12 cellular contexts compared by ENCODE assay signal in genomic region chr3:30124435-30125390, GRCh38.
DNase-seq lines count a peak whose midpoint lies in the region; ATAC-seq and TF ChIP-seq lines count a peak whose summit lies in the region.
"Had no signal": no experiment of that assay in that cellular context is flagged by ENCODE, and none has a peak within 500 bp of the region (broad histone marks: within the 10 kb centered on the region; RNA-seq: fewer than 3 reads in every experiment).

No MANE protein-coding gene starts in this region.

- no peaks in the 10 kb centered on the region for H3K9me3 ChIP-seq in AG04450 (ENCODE audit: control insufficient read depth, insufficient read depth, low read length)
- H3K9me3 ChIP-seq in HEK293 (ENCODE audit: control insufficient read depth, insufficient read depth, low read depth, low read length), result no peaks in the 10 kb centered on the region
- no peaks in the 10 kb centered on the region for H3K9me3 ChIP-seq in hepatocyte (ENCODE audit: low read depth)
- H3K9me3 ChIP-seq in OCI-LY7 (ENCODE audit: low read length), result no peaks in the 10 kb centered on the region
- H3K9me3 ChIP-seq: MG63 had no signal

- H3K4me1 ChIP-seq in HEK293 (ENCODE audit: control insufficient read depth, insufficient read depth, low read length) (no peaks in the 10 kb centered on the region), hepatocyte (ENCODE audit: insufficient read depth) (no peaks in the 10 kb centered on the region), OCI-LY7 (ENCODE audit: insufficient read depth, low read length, poor library complexity, severe bottlenecking) (no peaks in the 10 kb centered on the region)

- CTCF ChIA-PET in AG04450 (lab: Charles Lee), result no interaction called here
- CTCF ChIA-PET in HEK293 (lab: Yijun Ruan, JAX), result interaction anchor here (1.3 kb wide), 1 partner anchor 10 kb away, joined by 4 read pairs; no protein-coding TSS in a partner anchor
- CTCF ChIA-PET in WTC11 (lab: Charles Lee), result interaction anchor here (0.9 kb wide), 1 partner anchor 74 kb away, joined by 3 read pairs; no protein-coding TSS in a partner anchor
- CTCF ChIA-PET in OCI-LY7 (lab: Charles Lee; ENCODE audit: unreplicated experiment), result no interaction called here

- H3K9me3 Mint-ChIP-seq in WTC11, result peaks cover 18% of the 10 kb centered on the region
- H3K9me3 Mint-ChIP-seq: activated naive CD8-positive, alpha-beta T cell treated with anti-CD3 and anti-CD28 coated beads, Interleukin-2, amount 50 U/mL, for 24 hours had no signal

- BruUV-seq in OCI-LY7 (replicated peaks; lab: Mats Ljungman, UMichigan), result no TSS peak

- H2AFZ ChIP-seq in hepatocyte, result no peak overlapping the region
- H2AFZ ChIP-seq in OCI-LY7 (ENCODE audit: low read length), result no peak overlapping the region

- H3K9me2 ChIP-seq in hepatocyte (replicated peaks; ENCODE audit: insufficient read depth) (no peaks in the 10 kb centered on the region), OCI-LY7 (ENCODE audit: insufficient read depth, low read length) (no peaks in the 10 kb centered on the region)

- intact Hi-C loops in OCI-LY7 (cut with micrococcal nuclease; ENCODE audit: unreplicated experiment), result no loop called here

- H3K4me3 ChIP-seq in AG04450 (ENCODE audit: low read depth, low read length) (no peak overlapping the region), HEK293 (ENCODE audit: low read depth, low read length) (no peak overlapping the region), hepatocyte (no peak overlapping the region), OCI-LY7 (ENCODE audit: low read depth, low read length, poor library complexity, severe bottlenecking) (no peak overlapping the region)
- H3K4me3 ChIP-seq: MG63 had no signal

- no peaks in the 10 kb centered on the region for H3K27me3 ChIP-seq in AG04450 (ENCODE audit: control insufficient read depth, insufficient read depth, low read length)
- no peaks in the 10 kb centered on the region for H3K27me3 ChIP-seq in hepatocyte
- H3K27me3 ChIP-seq: MG63 had no signal

- no peaks in the 10 kb centered on the region for H3K36me3 Mint-ChIP-seq in WTC11
- H3K36me3 Mint-ChIP-seq: CD8-positive, alpha-beta T cell had no signal

- WGBS in hepatocyte (ENCODE audit: low lambda C conversion rate, missing lambda C conversion rate), result 57% methylated on average over 2 of the region's 2 CpGs

- H4K20me1 ChIP-seq in hepatocyte (ENCODE audit: insufficient read depth, poor library complexity, severe bottlenecking) (no peaks in the 10 kb centered on the region), OCI-LY7 (ENCODE audit: insufficient read depth, low read length) (no peaks in the 10 kb centered on the region)

- H3K27ac Mint-ChIP-seq in WTC11, result no peak overlapping the region
- H3K27ac Mint-ChIP-seq: activated naive CD8-positive, alpha-beta T cell treated with anti-CD3 and anti-CD28 coated beads, Interleukin-2, amount 50 U/mL, for 24 hours; CD8-positive, alpha-beta T cell; naive thymus-derived CD8-positive, alpha-beta T cell had no signal

- ATAC-seq in WTC11 (peak; percentile 74), GM18519 (IDR thresholded peaks at IDR 0.05; ENCODE audit: low FRiP score, unreplicated experiment) (no peak), HG03354 (IDR thresholded peaks at IDR 0.05; ENCODE audit: poor library complexity, severe bottlenecking, unreplicated experiment) (no peak)
- ATAC-seq: activated naive CD8-positive, alpha-beta T cell treated with anti-CD3 and anti-CD28 coated beads, Interleukin-2, amount 50 U/mL, for 24 hours; CD8-positive, alpha-beta T cell; naive thymus-derived CD8-positive, alpha-beta T cell had no signal

- no peaks in the 10 kb centered on the region for H3K36me3 ChIP-seq in HEK293 (ENCODE audit: control insufficient read depth in 2 of 2, insufficient read depth in 1 of 2, low read length in 2 of 2)
- H3K36me3 ChIP-seq in hepatocyte (replicated peaks; ENCODE audit: insufficient read depth, low read depth), result no peaks in the 10 kb centered on the region
- H3K36me3 ChIP-seq in OCI-LY7 (ENCODE audit: insufficient read depth, low read length), result no peaks in the 10 kb centered on the region
- H3K36me3 ChIP-seq: MG63 had no signal

- POLR2A ChIA-PET in AG04450 (lab: Yijun Ruan, JAX) (no interaction called here), HEK293 (lab: Yijun Ruan, JAX) (no interaction called here), WTC11 (lab: Charles Lee) (no interaction called here), OCI-LY7 (lab: Charles Lee) (interaction anchor here (0.6 kb wide), 1 partner anchor 10 kb away, joined by 3 read pairs; no protein-coding TSS in a partner anchor)

- no peak overlapping the region for H3K4me3 Mint-ChIP-seq in WTC11
- H3K4me3 Mint-ChIP-seq: activated naive CD8-positive, alpha-beta T cell treated with anti-CD3 and anti-CD28 coated beads, Interleukin-2, amount 50 U/mL, for 24 hours; CD8-positive, alpha-beta T cell; naive thymus-derived CD8-positive, alpha-beta T cell had no signal

- H3K4me2 ChIP-seq in hepatocyte, result no peak overlapping the region
- H3K4me2 ChIP-seq in OCI-LY7 (ENCODE audit: low read length), result no peak overlapping the region

- no peaks in the 10 kb centered on the region for H3K79me2 ChIP-seq in hepatocyte
- no peaks in the 10 kb centered on the region for H3K79me2 ChIP-seq in OCI-LY7 (ENCODE audit: insufficient read depth, low read depth, low read length)

- H3K27ac ChIP-seq in AG04450 (ENCODE audit: low read depth, low read length), result no peak overlapping the region
- H3K27ac ChIP-seq in HEK293 (ENCODE audit: extremely low read depth, low read depth, low read length), result no peak overlapping the region
- H3K27ac ChIP-seq in hepatocyte, result no peak overlapping the region
- H3K27ac ChIP-seq in OCI-LY7 (ENCODE audit: low read depth, low read length, poor library complexity, severe bottlenecking), result no peak overlapping the region

- peak; percentile 4 for DNase-seq in AG04450 (ENCODE audit: low read depth, low spot score)
- DNase-seq in WTC11 (ENCODE audit: low spot score), result no peak
- peak; percentile 32 for DNase-seq in hepatocyte (ENCODE audit: low spot score)
- DNase-seq in OCI-LY7 (ENCODE audit: low spot score), result no peak
- no peak for DNase-seq in iPS-NIHi11 (ENCODE audit: low spot score)
- DNase-seq: activated naive CD8-positive, alpha-beta T cell treated with anti-CD3 and anti-CD28 coated beads, Interleukin-2, amount 50 U/mL, for 24 hours; CD8-positive, alpha-beta T cell; MG63; naive thymus-derived CD8-positive, alpha-beta T cell had no signal

- peaks cover 13% of the 10 kb centered on the region for H3K4me1 Mint-ChIP-seq in WTC11
- H3K4me1 Mint-ChIP-seq: activated naive CD8-positive, alpha-beta T cell treated with anti-CD3 and anti-CD28 coated beads, Interleukin-2, amount 50 U/mL, for 24 hours; naive thymus-derived CD8-positive, alpha-beta T cell had no signal

- TF ChIP-seq CTCF in AG04450 (IDR thresholded peaks at IDR 0.05; ENCODE audit: low read depth, low read length), result no peak
- TF ChIP-seq CTCF in HEK293 (tag by site-specific recombination; IDR thresholded peaks at IDR 0.05), result no peak
- no peak for TF ChIP-seq CTCF in WTC11 (IDR thresholded peaks at IDR 0.05)
- TF ChIP-seq CTCF in hepatocyte (IDR thresholded peaks at IDR 0.05; ENCODE audit: poor library complexity), result no peak
- TF ChIP-seq CTCF in OCI-LY7 (conservative IDR thresholded peaks at IDR 0.05; ENCODE audit: low read length), result no peak

- peaks cover 6% of the 10 kb centered on the region; the same call in 1 of the 2 replicates for H3K27me3 Mint-ChIP-seq in WTC11 (ENCODE audit: low read depth)
- H3K27me3 Mint-ChIP-seq: activated naive CD8-positive, alpha-beta T cell treated with anti-CD3 and anti-CD28 coated beads, Interleukin-2, amount 50 U/mL, for 24 hours; naive thymus-derived CD8-positive, alpha-beta T cell had no signal

TF ChIP-seq in HEK293, 187 proteins besides CTCF, POLR2A, EP300 and RAD21 (continues in another document):
- TF ChIP-seq WT1 (tag by site-specific recombination; IDR thresholded peaks at IDR 0.05) (no peak), SP2 (tag by site-specific recombination; IDR thresholded peaks at IDR 0.05) (no peak), KLF1 (tag by site-specific recombination; IDR thresholded peaks at IDR 0.05) (no peak), ZNF239 (tag by site-specific recombination; IDR thresholded peaks at IDR 0.05) (no peak), ZNF335 (tag by site-specific recombination; conservative IDR thresholded peaks at IDR 0.05) (peak; percentile 36; the same call in 1 of the 2 replicates), ZNF223 (tag by site-specific recombination; IDR thresholded peaks at IDR 0.05) (peak; percentile 49; the same call in 1 of the 2 replicates), ZNF561 (tag by site-specific recombination; IDR thresholded peaks at IDR 0.05; ENCODE audit: borderline replicate concordance) (0 out of 2 replicates have a peak, but pooled peaks have one; percentile 36)
- TF ChIP-seq, protein P1, sequence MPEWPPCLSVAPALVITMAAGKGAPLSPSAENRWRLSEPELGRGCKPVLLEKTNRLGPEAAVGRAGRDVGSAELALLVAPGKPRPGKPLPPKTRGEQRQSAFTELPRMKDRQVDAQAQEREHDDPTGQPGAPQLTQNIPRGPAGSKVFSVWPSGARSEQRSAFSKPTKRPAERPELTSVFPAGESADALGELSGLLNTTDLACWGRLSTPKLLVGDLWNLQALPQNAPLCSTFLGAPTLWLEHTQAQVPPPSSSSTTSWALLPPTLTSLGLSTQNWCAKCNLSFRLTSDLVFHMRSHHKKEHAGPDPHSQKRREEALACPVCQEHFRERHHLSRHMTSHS (tag by site-specific recombination; IDR thresholded peaks at IDR 0.05), result no peak

TF ChIP-seq in WTC11, 78 proteins besides CTCF, POLR2A, EP300 and RAD21:
- TF ChIP-seq, protein P2, sequence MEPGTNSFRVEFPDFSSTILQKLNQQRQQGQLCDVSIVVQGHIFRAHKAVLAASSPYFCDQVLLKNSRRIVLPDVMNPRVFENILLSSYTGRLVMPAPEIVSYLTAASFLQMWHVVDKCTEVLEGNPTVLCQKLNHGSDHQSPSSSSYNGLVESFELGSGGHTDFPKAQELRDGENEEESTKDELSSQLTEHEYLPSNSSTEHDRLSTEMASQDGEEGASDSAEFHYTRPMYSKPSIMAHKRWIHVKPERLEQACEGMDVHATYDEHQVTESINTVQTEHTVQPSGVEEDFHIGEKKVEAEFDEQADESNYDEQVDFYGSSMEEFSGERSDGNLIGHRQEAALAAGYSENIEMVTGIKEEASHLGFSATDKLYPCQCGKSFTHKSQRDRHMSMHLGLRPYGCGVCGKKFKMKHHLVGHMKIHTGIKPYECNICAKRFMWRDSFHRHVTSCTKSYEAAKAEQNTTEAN (CRISPR knock-in tag; IDR thresholded peaks at IDR 0.05), result no peak
- no peak for TF ChIP-seq CBFB (CRISPR knock-in tag; IDR thresholded peaks at IDR 0.05; ENCODE audit: low read depth)
- TF ChIP-seq, protein P3, sequence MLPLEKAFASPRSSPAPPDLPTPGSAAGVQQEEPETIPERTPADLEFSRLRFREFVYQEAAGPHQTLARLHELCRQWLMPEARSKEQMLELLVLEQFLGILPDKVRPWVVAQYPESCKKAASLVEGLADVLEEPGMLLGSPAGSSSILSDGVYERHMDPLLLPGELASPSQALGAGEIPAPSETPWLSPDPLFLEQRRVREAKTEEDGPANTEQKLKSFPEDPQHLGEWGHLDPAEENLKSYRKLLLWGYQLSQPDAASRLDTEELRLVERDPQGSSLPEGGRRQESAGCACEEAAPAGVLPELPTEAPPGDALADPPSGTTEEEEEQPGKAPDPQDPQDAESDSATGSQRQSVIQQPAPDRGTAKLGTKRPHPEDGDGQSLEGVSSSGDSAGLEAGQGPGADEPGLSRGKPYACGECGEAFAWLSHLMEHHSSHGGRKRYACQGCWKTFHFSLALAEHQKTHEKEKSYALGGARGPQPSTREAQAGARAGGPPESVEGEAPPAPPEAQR (CRISPR knock-in tag; IDR thresholded peaks at IDR 0.05), result no peak

Comparison
In these comparisons a context has a peak if more than half of its experiments do, and no peak if none do; other contexts are left out.
1. DNase-seq: peak in AG04450 (single experiment) and hepatocyte (single experiment); none in WTC11 (single experiment), OCI-LY7 (single experiment) and iPS-NIHi11 (single experiment).
2. CTCF ChIA-PET loops: an anchor here in HEK293 (1.3 kb wide) and WTC11 (0.9 kb wide); none called in AG04450 and OCI-LY7.